9 cellular contexts compared by ENCODE assay signal in the genomic region with DNA sequence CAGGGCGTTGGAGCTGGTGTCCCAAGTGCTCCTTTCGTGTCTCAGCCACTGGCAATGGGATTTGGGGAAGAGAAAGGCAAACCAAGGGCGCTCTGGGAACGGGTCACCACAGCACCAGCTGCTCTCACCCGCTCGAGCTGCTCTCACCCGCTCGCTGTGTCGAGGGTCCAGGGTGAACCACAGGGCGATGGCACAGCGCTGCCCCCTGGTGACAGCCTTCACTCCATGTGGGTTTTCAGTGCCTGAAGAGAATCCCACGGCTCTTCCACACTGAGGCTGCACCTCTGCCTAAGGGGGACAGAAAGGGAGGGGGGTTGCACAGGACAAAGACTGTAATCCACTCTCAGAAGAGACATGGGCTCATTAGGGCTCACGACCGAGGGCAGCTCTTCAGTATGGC. TPM values are rescaled to one million over a fixed set of nuclear protein-coding genes. Genes with fewer than 3 reads are reported as not detected.
DNase-seq lines count a peak whose midpoint lies in the region; ATAC-seq and TF ChIP-seq lines count a peak whose summit lies in the region.
"Had no signal": no experiment of that assay in that cellular context is flagged by ENCODE, and none has a peak within 500 bp of the region (broad histone marks: within the 10 kb centered on the region; RNA-seq: fewer than 3 reads in every experiment).

No MANE protein-coding gene starts in this region.

- H3K4me1 Mint-ChIP-seq in activated T-cell treated with anti-CD3 and anti-CD28 coated beads, Interleukin-2, amount 50 U/mL, for 4 hours (ENCODE audit: low read depth), result no peaks in the 10 kb centered on the region

- peak; percentile 50 to 73 for ATAC-seq in activated T-cell treated with anti-CD3 and anti-CD28 coated beads, Interleukin-2, amount 50 U/mL, for 4 hours
- peak; percentile 70 for ATAC-seq in sciatic nerve
- no peak for ATAC-seq in GM18517 (IDR thresholded peaks at IDR 0.05; ENCODE audit: unreplicated experiment)
- ATAC-seq in GM21447 (IDR thresholded peaks at IDR 0.05; ENCODE audit: unreplicated experiment), result no peak
- no peak for ATAC-seq in HG02588 (IDR thresholded peaks at IDR 0.05; ENCODE audit: unreplicated experiment)

- H3K36me3 Mint-ChIP-seq in activated T-cell treated with anti-CD3 and anti-CD28 coated beads, Interleukin-2, amount 50 U/mL, for 4 hours (ENCODE audit: insufficient read depth), result peaks cover 25% of the 10 kb centered on the region

- peak; percentile 78 for TF ChIP-seq CTCF in GM12874 (IDR thresholded peaks at IDR 0.05; ENCODE audit: insufficient read depth, low read depth, low read length)

- DNase-seq in NCI-H345 treated with DMSO at 0.1 percent for 48 hours (lab: John Stamatoyannopoulos, UW; ENCODE audit: unreplicated experiment), result peak; percentile 1
- DNase-seq in activated T-cell treated with anti-CD3 and anti-CD28 coated beads, Interleukin-2, amount 50 U/mL, for 4 hours, result peak; percentile 51
- DNase-seq in head of caudate nucleus, result peak in 38 of 42 donors; percentile 18 to 80 (median 57)
- no peak for DNase-seq in sciatic nerve (ENCODE audit: low spot score)

- intact Hi-C loops in head of caudate nucleus (cut with DNase I), result loop anchor here (10.0 kb wide), 1 partner anchor 162 kb away; no protein-coding TSS in a partner anchor
- intact Hi-C loops in sciatic nerve (cut with DNase I), result loop anchor here (10.0 kb wide), 2 partner anchors 82 to 162 kb away; no protein-coding TSS in a partner anchor

- H3K4me3 Mint-ChIP-seq in activated T-cell treated with anti-CD3 and anti-CD28 coated beads, Interleukin-2, amount 50 U/mL, for 4 hours, result no peak overlapping the region

- no peaks in the 10 kb centered on the region for H3K9me3 Mint-ChIP-seq in activated T-cell treated with anti-CD3 and anti-CD28 coated beads, Interleukin-2, amount 50 U/mL, for 4 hours

- no peaks in the 10 kb centered on the region for H3K27me3 Mint-ChIP-seq in activated T-cell treated with anti-CD3 and anti-CD28 coated beads, Interleukin-2, amount 50 U/mL, for 4 hours (ENCODE audit: low read depth)

RNA-seq across cellular contexts. Expression of a gene that starts 7.1 kb away (rescaled TPM):
- total RNA-seq in activated T-cell treated with anti-CD3 and anti-CD28 coated beads, Interleukin-2, amount 50 U/mL, for 4 hours, result not detected
- total RNA-seq in sciatic nerve, result 243 TPM
- total RNA-seq: SJSA1 had no signal

RNA-seq across cellular contexts. Expression of a gene that starts 19.7 kb away (rescaled TPM):
- 10 to 100 TPM; 40.4 to 44.7 (median 41.6) TPM for total RNA-seq in activated T-cell treated with anti-CD3 and anti-CD28 coated beads, Interleukin-2, amount 50 U/mL, for 4 hours
- total RNA-seq in sciatic nerve, result 45.6 TPM

RNA-seq across cellular contexts. Expression of a gene that starts 19.9 kb away (rescaled TPM):
- total RNA-seq in activated T-cell treated with anti-CD3 and anti-CD28 coated beads, Interleukin-2, amount 50 U/mL, for 4 hours, result 1 to 10 TPM; 4.5 to 7.9 (median 5.0) TPM
- 10.8 TPM for total RNA-seq in sciatic nerve

RNA-seq across cellular contexts. Expression of a gene that starts 37.7 kb away (rescaled TPM):
- total RNA-seq in activated T-cell treated with anti-CD3 and anti-CD28 coated beads, Interleukin-2, amount 50 U/mL, for 4 hours, result under 1 TPM in 2 of 3 donors, not detected in 1; 0.10 to 0.24 TPM
- total RNA-seq in sciatic nerve, result 0.31 TPM
- total RNA-seq: SJSA1 had no signal

Comparison
In these comparisons a context has a peak if more than half of its experiments do, and no peak if none do; other contexts are left out.
1. ATAC-seq: peak in activated T-cell treated with anti-CD3 and anti-CD28 coated beads, Interleukin-2, amount 50 U/mL, for 4 hours (2 of 2) and sciatic nerve (single experiment); none in GM18517 (single experiment), GM21447 (single experiment) and HG02588 (single experiment).
2. RNA of a gene that starts 7.1 kb away (total RNA-seq): 243 TPM in sciatic nerve (single experiment); not detected in activated T-cell treated with anti-CD3 and anti-CD28 coated beads, Interleukin-2, amount 50 U/mL, for 4 hours; every median in the first group is over 100 times any median in the second.